14 cellular contexts compared by ENCODE assay signal in genomic region chr17:77483128-77483598, GRCh38.
DNase-seq lines count a peak whose midpoint lies in the region; ATAC-seq and TF ChIP-seq lines count a peak whose summit lies in the region.
"Had no signal": no experiment of that assay in that cellular context is flagged by ENCODE, and none has a peak within 500 bp of the region (broad histone marks: within the 10 kb centered on the region; RNA-seq: fewer than 3 reads in every experiment).

No MANE protein-coding gene starts in this region.

- H3K4me3 Mint-ChIP-seq in activated naive CD4-positive, alpha-beta T cell treated with anti-CD3 and anti-CD28 coated beads, Interleukin-2, amount 10 ng/mL, durations not matched to agents 7 days and 5 days: no peak overlapping the region
- H3K4me3 Mint-ChIP-seq in stimulated activated naive B cell treated with anti-CD40 and anti-IgM and Interleukin-4, amounts not matched to agents 10 μg/mL and 1 μg/mL and 100 μg/mL, for 72 hours: peak overlapping the region in 1 of 2 donors; percentile 4
- H3K4me3 Mint-ChIP-seq: CD14-positive monocyte had no signal

- no peaks in the 10 kb centered on the region for H3K27me3 ChIP-seq in BLaER1 treated with 17β-estradiol and CSF1 and Interleukin-3, amounts not matched to agents 10 nM and 100 nM
- H3K27me3 ChIP-seq in gastroesophageal sphincter: no peaks in the 10 kb centered on the region

- no peak for TF ChIP-seq EP300 in gastroesophageal sphincter (IDR thresholded peaks at IDR 0.05)

- DNase-seq in activated naive CD4-positive, alpha-beta T cell treated with anti-CD3 and anti-CD28 coated beads, Interleukin-2, amount 10 ng/mL, durations not matched to agents 7 days and 5 days: no peak
- DNase-seq in activated naive CD4-positive, alpha-beta T cell treated with anti-CD3 and anti-CD28 coated beads, Interleukin-2, amount 50 U/mL, for 16 hours: no peak
- no peak for DNase-seq in stimulated activated naive B cell treated with anti-CD40 and anti-IgM and Interleukin-4, amounts not matched to agents 10 μg/mL and 1 μg/mL and 100 μg/mL, for 72 hours
- DNase-seq in kidney tubule cell (ENCODE audit: low spot score): no peak
- no peak for DNase-seq in NCI-H2227 treated with DMSO at 0.1 percent for 48 hours (lab: John Stamatoyannopoulos, UW)
- DNase-seq: COR-L47, GM23248, NCI-H187, NCI-H526 treated with DMSO at 0.1 percent for 48 hours had no signal

- no peak overlapping the region; a peak in 2 of 20 replicates for H3K4me3 ChIP-seq in BLaER1 treated with 17β-estradiol and CSF1 and Interleukin-3, amounts not matched to agents 10 nM and 100 nM
- H3K4me3 ChIP-seq in gastroesophageal sphincter: no peak overlapping the region
- H3K4me3 ChIP-seq: A549, GM23248, K562 had no signal

- peak overlapping the region; percentile 37 for H3K27ac Mint-ChIP-seq in activated naive CD4-positive, alpha-beta T cell treated with anti-CD3 and anti-CD28 coated beads, Interleukin-2, amount 10 ng/mL, durations not matched to agents 7 days and 5 days
- peak overlapping the region; percentile 81 for H3K27ac Mint-ChIP-seq in stimulated activated naive B cell treated with anti-CD40 and anti-IgM and Interleukin-4, amounts not matched to agents 10 μg/mL and 1 μg/mL and 100 μg/mL, for 72 hours

- WGBS in gastroesophageal sphincter (ENCODE audit: low coverage in 1 of 2), 2 donors: no CpG with 5 or more reads among the region's 12 CpGs

- H3K4me2 ChIP-seq in BLaER1 treated with 17β-estradiol and CSF1 and Interleukin-3, amounts not matched to agents 10 nM and 100 nM: peak overlapping the region in 8 of 11 experiments; percentile 52 to 100 (median 98); a peak in 15 of 22 replicates
- H3K4me2 ChIP-seq: A549 had no signal

- H3K36me3 ChIP-seq in BLaER1 treated with 17β-estradiol and CSF1 and Interleukin-3, amounts not matched to agents 10 nM and 100 nM: peaks cover 56 to 91% (median 74%) of the 10 kb centered on the region in 11 experiments
- peaks cover 0 to 43% of the 10 kb centered on the region in 2 donors for H3K36me3 ChIP-seq in gastroesophageal sphincter

- no peak for TF ChIP-seq POLR2A in gastroesophageal sphincter (IDR thresholded peaks at IDR 0.05)

- H3K4me1 Mint-ChIP-seq in activated naive CD4-positive, alpha-beta T cell treated with anti-CD3 and anti-CD28 coated beads, Interleukin-2, amount 10 ng/mL, durations not matched to agents 7 days and 5 days: peaks cover 21% of the 10 kb centered on the region
- peaks cover 26 to 42% of the 10 kb centered on the region in 2 donors for H3K4me1 Mint-ChIP-seq in stimulated activated naive B cell treated with anti-CD40 and anti-IgM and Interleukin-4, amounts not matched to agents 10 μg/mL and 1 μg/mL and 100 μg/mL, for 72 hours

- CTCF ChIA-PET in activated naive CD4-positive, alpha-beta T cell treated with anti-CD3 and anti-CD28 coated beads, Interleukin-2, amount 10 ng/mL, durations not matched to agents 7 days and 5 days (lab: Charles Lee): interaction anchor here (0.6 to 1.2 kb wide), 2 partner anchors 53 to 537 kb away, joined by 4 read pairs; no protein-coding TSS in a partner anchor

- H3K9ac ChIP-seq in BLaER1 treated with 17β-estradiol and CSF1 and Interleukin-3, amounts not matched to agents 10 nM and 100 nM: peak overlapping the region in 8 of 11 experiments; percentile 0 to 78 (median 19); a peak in 10 of 22 replicates
- H3K9ac ChIP-seq: GM23248 had no signal

- no peaks in the 10 kb centered on the region for H3K9me3 Mint-ChIP-seq in activated naive CD4-positive, alpha-beta T cell treated with anti-CD3 and anti-CD28 coated beads, Interleukin-2, amount 10 ng/mL, durations not matched to agents 7 days and 5 days
- no peaks in the 10 kb centered on the region for H3K9me3 Mint-ChIP-seq in stimulated activated naive B cell treated with anti-CD40 and anti-IgM and Interleukin-4, amounts not matched to agents 10 μg/mL and 1 μg/mL and 100 μg/mL, for 72 hours

- H3K27me3 Mint-ChIP-seq in activated naive CD4-positive, alpha-beta T cell treated with anti-CD3 and anti-CD28 coated beads, Interleukin-2, amount 10 ng/mL, durations not matched to agents 7 days and 5 days: no peaks in the 10 kb centered on the region
- H3K27me3 Mint-ChIP-seq in stimulated activated naive B cell treated with anti-CD40 and anti-IgM and Interleukin-4, amounts not matched to agents 10 μg/mL and 1 μg/mL and 100 μg/mL, for 72 hours: no peaks in the 10 kb centered on the region

- TF ChIP-seq CTCF in gastroesophageal sphincter (IDR thresholded peaks at IDR 0.05): no peak

- H3K36me3 Mint-ChIP-seq in activated naive CD4-positive, alpha-beta T cell treated with anti-CD3 and anti-CD28 coated beads, Interleukin-2, amount 10 ng/mL, durations not matched to agents 7 days and 5 days: peaks cover 32% of the 10 kb centered on the region
- H3K36me3 Mint-ChIP-seq in stimulated activated naive B cell treated with anti-CD40 and anti-IgM and Interleukin-4, amounts not matched to agents 10 μg/mL and 1 μg/mL and 100 μg/mL, for 72 hours: peaks cover 22 to 24% of the 10 kb centered on the region in 2 donors

- H3K4me1 ChIP-seq in BLaER1 treated with 17β-estradiol and CSF1 and Interleukin-3, amounts not matched to agents 10 nM and 100 nM: peaks cover 37 to 92% (median 84%) of the 10 kb centered on the region in 10 experiments
- H3K4me1 ChIP-seq in gastroesophageal sphincter: peaks cover 6 to 59% (median 30%) of the 10 kb centered on the region in 3 donors

- H3K9me3 ChIP-seq in BLaER1 treated with 17β-estradiol and CSF1 and Interleukin-3, amounts not matched to agents 10 nM and 100 nM (replicated peaks in 1 of 11): peaks cover 0 to 11% (median 5%) of the 10 kb centered on the region in 11 experiments; a peak in 7 of 22 replicates
- no peaks in the 10 kb centered on the region for H3K9me3 ChIP-seq in gastroesophageal sphincter
- H3K9me3 ChIP-seq: A549 had no signal

- peak overlapping the region in 9 of 11 experiments; percentile 14 to 88 (median 34); a peak in 13 of 22 replicates for H3K27ac ChIP-seq in BLaER1 treated with 17β-estradiol and CSF1 and Interleukin-3, amounts not matched to agents 10 nM and 100 nM
- peak overlapping the region in 3 of 4 donors; percentile 29 to 91 (median 41) for H3K27ac ChIP-seq in gastroesophageal sphincter
- H3K27ac ChIP-seq: A549, GM23248 had no signal

- no peak for ATAC-seq in gastroesophageal sphincter
- ATAC-seq in stimulated activated naive B cell treated with anti-CD40 and anti-IgM and Interleukin-4, amounts not matched to agents 10 μg/mL and 1 μg/mL and 100 μg/mL, for 72 hours (replicated peaks): peak; percentile 19 to 31
- ATAC-seq: A549, K562 had no signal

- peaks cover 85 to 99% (median 98%) of the 10 kb centered on the region in 11 experiments for H4K20me1 ChIP-seq in BLaER1 treated with 17β-estradiol and CSF1 and Interleukin-3, amounts not matched to agents 10 nM and 100 nM
